Comparison of ENCODE assay signal across 9 cellular contexts in genomic region chr18:53508529-53508928, GRCh38.
"Had no signal": no experiment of that assay in that cellular context is flagged by ENCODE, and none has a peak within 500 bp of the region (broad histone marks: within the 10 kb centered on the region; RNA-seq: fewer than 3 reads in every experiment).

No MANE protein-coding gene starts in this region.

- H3K36me3 ChIP-seq: HAP-1 had no signal

- H3K4me3 ChIP-seq: GM23248, GM23338, HAP-1 had no signal

- ATAC-seq: GM23338, HCT116 had no signal

- DNase-seq: GM23248, GOT3, H7, H9, HCEC 1CT, HFFc6 had no signal

- H3K9me3 ChIP-seq: HAP-1 had no signal

- H3K27ac ChIP-seq: GM23248 had no signal

- H3K4me1 ChIP-seq: HAP-1 had no signal
